Comparison of ENCODE assay signal across 10 cellular contexts in genomic region chr11:18766015-18766414, GRCh38. TPM values are rescaled to one million over a fixed set of nuclear protein-coding genes. Genes with fewer than 3 reads are reported as not detected.
"Had no signal": no experiment of that assay in that cellular context is flagged by ENCODE, and none has a peak within 500 bp of the region (broad histone marks: within the 10 kb centered on the region; RNA-seq: fewer than 3 reads in every experiment).

No MANE protein-coding gene starts in this region.

- FAIRE-seq: H54, HTR-8/SVneo had no signal

- DNase-seq: GOT3, H9, HFFc6, Kasumi-1, KG1 had no signal

- H3K9ac ChIP-seq: GM23248 had no signal

- H2AFZ ChIP-seq: GM23248 had no signal

- H3K27ac ChIP-seq: GM23248 had no signal

- H3K4me3 ChIP-seq: GM23248 had no signal

RNA-seq across cellular contexts. Expression of gene PTPN5, which starts 25.6 kb away (rescaled TPM):
- total RNA-seq: GM23248, HFFc6, HT-29 had no signal
- polyA plus RNA-seq: GM23248, IgD-negative memory B cell had no signal

RNA-seq across cellular contexts. Expression of gene IGSF22, which starts 40.0 kb away (rescaled TPM):
- total RNA-seq: GM23248, HFFc6 had no signal
- polyA plus RNA-seq: GM23248 had no signal
